In genomic region chr5:150358261-150359095, GRCh38 we compare ENCODE assay signal across 8 cellular contexts. TPM values are rescaled to one million over a fixed set of nuclear protein-coding genes. Genes with fewer than 3 reads are reported as not detected.
A peak's percentile ranks its signal among the peaks of the same experiment; 100 is the strongest.
DNase-seq lines count a peak whose midpoint lies in the region; ATAC-seq and TF ChIP-seq lines count a peak whose summit lies in the region.

No MANE protein-coding gene starts in this region.

- 55% methylated on average over 23 of the region's 23 CpGs for WGBS in right cardiac atrium
- 55 to 65% (median 62%) methylated on average over 22 to 23 of the region's 23 CpGs for WGBS in spleen, 5 donors

- H3K4me3 ChIP-seq in right cardiac atrium (ENCODE audit: low read length) (peak overlapping the region; percentile 70), spleen (peak overlapping the region; percentile 80 to 99 (median 92))

- peak overlapping the region; percentile 92 for H3K4me3 Mint-ChIP-seq in T-helper 17 cell

- H3K27ac ChIP-seq in right cardiac atrium (ENCODE audit: low read length) (no peak overlapping the region), spleen (peak overlapping the region in 6 of 8 donors; percentile 46 to 88 (median 78))

- H3K4me1 ChIP-seq in right cardiac atrium (ENCODE audit: control insufficient read depth, insufficient read depth, low read length) (no peaks in the 10 kb centered on the region), spleen (peaks cover 10 to 62% (median 34%) of the 10 kb centered on the region in 6 donors)

- in situ Hi-C loops in GM13976 (cut with MboI; ENCODE audit: low sequenced_read_pairs, unreplicated experiment), result no loop called here

- peaks cover 42% of the 10 kb centered on the region for H3K4me1 Mint-ChIP-seq in T-helper 17 cell

- intact Hi-C loops in right cardiac atrium (cut with DNase I) (loop anchor here in 2 of 4 donors (10.0 kb wide), 2 partner anchors 86 to 234 kb away; partner anchors contain the start of gene RPS14 (in 1 of the 2)), spleen (cut with DNase I; ENCODE audit: low total_unique reads) (no loop called here)

- peaks cover 0 to 37% (median 25%) of the 10 kb centered on the region in 6 donors for H3K36me3 ChIP-seq in spleen

- H3K27ac Mint-ChIP-seq in T-helper 17 cell, result peak overlapping the region; percentile 88

- no peak for TF ChIP-seq POLR2A in spleen (IDR thresholded peaks at IDR 0.05)

- TF ChIP-seq CTCF in spleen (IDR thresholded peaks at IDR 0.05 in 8 of 11, conservative IDR thresholded peaks at IDR 0.05 in 3 of 11) (no peak), GM13976 (IDR thresholded peaks at IDR 0.05; ENCODE audit: borderline replicate concordance, control extremely low read depth, extremely low read depth, insufficient read depth, missing control alignments) (no peak)

- no peak for ATAC-seq in T-helper 17 cell
- no peak for ATAC-seq in right cardiac atrium

- H3K9me3 ChIP-seq in T-helper 17 cell (ENCODE audit: control insufficient read depth, low read length, poor library complexity, severe bottlenecking) (no peaks in the 10 kb centered on the region), right cardiac atrium (ENCODE audit: control insufficient read depth, low read length) (no peaks in the 10 kb centered on the region), spleen (no peaks in the 10 kb centered on the region)

- H3K27me3 ChIP-seq in right cardiac atrium (ENCODE audit: control insufficient read depth, insufficient read depth) (no peaks in the 10 kb centered on the region), spleen (replicated peaks in 1 of 7) (no peaks in the 10 kb centered on the region)

- H3K27me3 Mint-ChIP-seq in T-helper 17 cell, result no peaks in the 10 kb centered on the region

- DNase-seq in NCI-H748 (lab: John Stamatoyannopoulos, UW; ENCODE audit: unreplicated experiment), result peak; percentile 52
- DNase-seq in NCI-H748 treated with DMSO at 0.1 percent for 48 hours (lab: John Stamatoyannopoulos, UW), result no peak
- no peak for DNase-seq in T-helper 17 cell
- DNase-seq in right cardiac atrium, result no peak
- no peak for DNase-seq in spleen
- no peak for DNase-seq in stimulated activated CD4-positive, alpha-beta T cell treated with anti-CD3 and anti-CD28 coated beads, Interleukin-15, amount 100 ng/mL, for 24 hours
- no peak for DNase-seq in GM13976 (ENCODE audit: low spot score)
- no peak for DNase-seq in UCSD-AML1 (lab: John Stamatoyannopoulos, UW; ENCODE audit: unreplicated experiment)

- H3K36me3 Mint-ChIP-seq in T-helper 17 cell (ENCODE audit: low read depth), result peaks cover 8% of the 10 kb centered on the region

RNA-seq across cellular contexts. Expression of gene TCOF1, which starts 1.0 kb away (rescaled TPM):
- 10 to 100 TPM; 49.2 to 57.3 TPM for total RNA-seq in T-helper 17 cell
- 10 to 100 TPM; 14.3 to 22.7 (median 17.5) TPM for total RNA-seq in right cardiac atrium
- polyA plus RNA-seq in right cardiac atrium, result 11.9 TPM
- total RNA-seq in spleen, result 10 to 100 TPM; 31.8 to 44.3 (median 34.8) TPM
- 10 to 100 TPM; 15.3 to 20.1 (median 19.0) TPM for polyA plus RNA-seq in spleen

RNA-seq across cellular contexts. Expression of gene CD74, which starts 54.2 kb away (rescaled TPM):
- total RNA-seq in T-helper 17 cell, result 100 to 1,000 TPM; 477 to 721 TPM
- 100 to 1,000 TPM; 222 to 331 (median 251) TPM for total RNA-seq in right cardiac atrium
- polyA plus RNA-seq in right cardiac atrium, result 201 TPM
- 1,000 to 10,000 TPM; 3,224 to 5,563 (median 4,811) TPM for total RNA-seq in spleen
- 1,000 to 10,000 TPM; 3,319 to 4,860 (median 4,644) TPM for polyA plus RNA-seq in spleen

RNA-seq across cellular contexts. Expression of gene ARSI, which starts 55.8 kb away (rescaled TPM):
- not detected for total RNA-seq in T-helper 17 cell
- total RNA-seq in right cardiac atrium, result 1 to 10 TPM in 1 of 4 donors, under 1 TPM in 3; 0.49 to 1.1 (median 0.66) TPM
- polyA plus RNA-seq in right cardiac atrium, result 0.25 TPM
- 1 to 10 TPM in 5 of 7 donors, under 1 TPM in 2; 0.67 to 3.8 (median 1.1) TPM for total RNA-seq in spleen
- polyA plus RNA-seq in spleen, result under 1 TPM; 0.07 to 0.38 (median 0.30) TPM

Comparison
In these comparisons a context has a peak if more than half of its experiments do, and no peak if none do; other contexts are left out.
1. RNA of gene CD74, which starts 54.2 kb away (total RNA-seq): 3,224 to 5,563 TPM in spleen; 477 to 721 TPM in T-helper 17 cell and 222 to 331 TPM in right cardiac atrium; every median in the first group is over 4 times any median in the second.